ENCODE assay signal across 30 cellular contexts in the genomic region with DNA sequence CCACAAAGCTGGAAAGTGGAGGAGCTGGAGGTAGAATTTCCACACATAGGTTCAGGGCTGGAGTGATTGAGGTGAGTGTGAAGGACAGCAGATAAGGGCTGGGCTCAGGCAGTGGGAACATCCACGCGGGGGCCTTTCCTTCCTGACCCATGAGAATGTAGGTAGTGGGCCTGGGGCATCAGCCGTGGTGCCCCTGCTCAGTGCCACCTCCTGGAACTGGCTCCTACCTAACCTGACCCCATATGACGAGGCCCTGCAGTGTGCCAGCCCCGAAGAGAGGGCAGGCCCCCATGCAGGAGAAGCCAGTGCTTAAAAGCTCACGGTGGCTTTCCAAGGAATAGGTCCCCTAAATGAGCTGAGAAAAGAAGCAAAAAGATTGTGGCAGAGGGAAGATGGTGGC.
"Had no signal": no experiment of that assay in that cellular context is flagged by ENCODE, and none has a peak within 500 bp of the region (broad histone marks: within the 10 kb centered on the region; RNA-seq: fewer than 3 reads in every experiment).

No MANE protein-coding gene starts in this region.

- H3K9me3 ChIP-seq: SJCRH30, SK-N-SH had no signal

- FAIRE-seq: astrocyte, K562 had no signal

- H3K27ac Mint-ChIP-seq: activated CD4-positive, alpha-beta memory T cell treated with anti-CD3 and anti-CD28 coated beads, Interleukin-2, amount 10 ng/mL, durations not matched to agents 7 days and 5 days; activated naive CD4-positive, alpha-beta T cell treated with anti-CD3 and anti-CD28 coated beads for 36 hours; activated naive CD8-positive, alpha-beta T cell; activated T-helper 1 cell treated with anti-CD3 and anti-CD28 coated beads, Interleukin-12 subunit alpha, Interleukin-12 subunit beta, Interleukin-2, Interleukin-4 antibody, amounts not matched to agents 30 ng/mL and 10 ng/mL and 1 ng/mL, durations not matched to agents 14 hours and 24 hours and 36 hours; brain had no signal

- H3K4me3 ChIP-seq: K562, SJCRH30 had no signal

- H3K4me2 ChIP-seq: SK-N-SH had no signal

- H3K4me1 Mint-ChIP-seq: activated CD4-positive, alpha-beta memory T cell treated with anti-CD3 and anti-CD28 coated beads, Interleukin-2, amount 10 ng/mL, durations not matched to agents 7 days and 5 days had no signal

- H3K27ac ChIP-seq: SJCRH30, VCaP had no signal

- H3K4me1 ChIP-seq: SJCRH30 had no signal

- H3K36me3 Mint-ChIP-seq: activated naive CD8-positive, alpha-beta T cell; brain had no signal

- H3K9ac ChIP-seq: SK-N-SH had no signal

- H3K4me3 Mint-ChIP-seq: activated CD4-positive, alpha-beta memory T cell treated with anti-CD3 and anti-CD28 coated beads, Interleukin-2, amount 10 ng/mL, durations not matched to agents 7 days and 5 days; activated naive CD4-positive, alpha-beta T cell treated with anti-CD3 and anti-CD28 coated beads for 36 hours; activated naive CD8-positive, alpha-beta T cell; activated T-helper 1 cell treated with anti-CD3 and anti-CD28 coated beads, Interleukin-12 subunit alpha, Interleukin-12 subunit beta, Interleukin-2, Interleukin-4 antibody, amounts not matched to agents 30 ng/mL and 10 ng/mL and 1 ng/mL, durations not matched to agents 14 hours and 24 hours and 36 hours; brain had no signal

- ATAC-seq: K562, Panc1, Right ventricle myocardium inferior had no signal

- H3K27me3 ChIP-seq: SJCRH30 had no signal

- H3K36me3 ChIP-seq: SJCRH30 had no signal

- DNase-seq: activated CD4-positive, alpha-beta memory T cell treated with anti-CD3 and anti-CD28 coated beads, Interleukin-2, amount 10 ng/mL, durations not matched to agents 7 days and 5 days; activated CD4-positive, alpha-beta T cell treated with anti-CD3 and anti-CD28 coated beads, Interleukin-2, amount 50 U/mL, for 1 hour; activated CD4-positive, CD25-positive, alpha-beta regulatory T cell; activated CD8-positive, alpha-beta memory T cell treated with anti-CD3 and anti-CD28 coated beads, Interleukin-2, amount 50 U/mL, for 48 hours; activated gamma-delta T cell; activated naive CD4-positive, alpha-beta T cell treated with anti-CD3 and anti-CD28 coated beads for 36 hours; activated T-cell treated with anti-CD3 and anti-CD28 coated beads, Interleukin-2, amount 50 U/mL, for 1 hour; amygdala; Karpas-422; MM.1S; NCI-H1105; NCI-H1436; NCI-H1694 treated with DMSO at 0.1 percent for 48 hours; NCI-H2029 treated with DMSO at 0.1 percent for 48 hours; NCI-H510A treated with DMSO at 0.1 percent for 48 hours; NCI-H69; NK-92 treated with Interleukin-12 subunit alpha and Interleukin-12 subunit beta, amount 100 ng/mL, for 24 hours; OCI-M1; RPMI8226; SJCRH30; SK-N-SH; T-helper 1 cell had no signal

- H3K9me3 Mint-ChIP-seq: activated CD4-positive, alpha-beta memory T cell treated with anti-CD3 and anti-CD28 coated beads, Interleukin-2, amount 10 ng/mL, durations not matched to agents 7 days and 5 days; activated naive CD4-positive, alpha-beta T cell treated with anti-CD3 and anti-CD28 coated beads for 36 hours; activated T-helper 1 cell treated with anti-CD3 and anti-CD28 coated beads, Interleukin-12 subunit alpha, Interleukin-12 subunit beta, Interleukin-2, Interleukin-4 antibody, amounts not matched to agents 30 ng/mL and 10 ng/mL and 1 ng/mL, durations not matched to agents 14 hours and 24 hours and 36 hours had no signal
